ENCODE assay signal across 31 cellular contexts in genomic region chr7:149546331-149546730, GRCh38.
"Had no signal": no experiment of that assay in that cellular context is flagged by ENCODE, and none has a peak within 500 bp of the region (broad histone marks: within the 10 kb centered on the region; RNA-seq: fewer than 3 reads in every experiment).

No MANE protein-coding gene starts in this region.

- H3K27me3 ChIP-seq: adrenal gland, body of pancreas, colonic mucosa, esophagus squamous epithelium, gastroesophageal sphincter, heart right ventricle had no signal

- H3K9me3 ChIP-seq: body of pancreas, colonic mucosa, gastroesophageal sphincter had no signal

- DNase-seq: activated CD4-positive, alpha-beta memory T cell treated with anti-CD3 and anti-CD28 coated beads, Interleukin-2, amount 10 ng/mL, durations not matched to agents 7 days and 5 days; activated CD4-positive, alpha-beta T cell treated with anti-CD3 and anti-CD28 coated beads for 1 hour; activated CD4-positive, alpha-beta T cell treated with anti-CD3 and anti-CD28 coated beads for 4 hours; activated CD4-positive, alpha-beta T cell treated with anti-CD3 and anti-CD28 coated beads, Interleukin-2, amount 10 ng/mL, durations not matched to agents 7 days and 5 days; activated CD4-positive, alpha-beta T cell treated with anti-CD3 and anti-CD28 coated beads, Interleukin-2, amount 50 U/mL, for 4 hours; activated CD8-positive, alpha-beta memory T cell treated with anti-CD3 and anti-CD28 coated beads, Interleukin-2, amount 50 U/mL, for 48 hours; activated effector memory CD4-positive, alpha-beta T cell treated with anti-CD3 and anti-CD28 coated beads, Interleukin-2, amount 50 U/mL, for 16 hours; activated naive CD4-positive, alpha-beta T cell treated with anti-CD3 and anti-CD28 coated beads for 36 hours; activated naive CD8-positive, alpha-beta T cell treated with anti-CD3 and anti-CD28 coated beads for 36 hours; activated naive CD8-positive, alpha-beta T cell treated with anti-CD3 and anti-CD28 coated beads, Interleukin-2, amount 50 U/mL, for 24 hours; activated T-cell treated with anti-CD3 and anti-CD28 coated beads for 4 hours; activated T-cell treated with anti-CD3 and anti-CD28 coated beads, Interleukin-2, amount 50 U/mL, for 48 hours; adrenal gland; amygdala; aorta; body of pancreas; caudate nucleus; cerebellar nuclear complex; colonic mucosa; effector CD8-positive, alpha-beta T cell; esophagus squamous epithelium; foreskin melanocyte; heart right ventricle; T-helper 2 cell had no signal

- H3K9me3 Mint-ChIP-seq: activated naive CD4-positive, alpha-beta T cell treated with anti-CD3 and anti-CD28 coated beads, Interleukin-2, amount 50 U/mL, for 24 hours; activated naive CD8-positive, alpha-beta T cell treated with anti-CD3 and anti-CD28 coated beads, Interleukin-2, amount 50 U/mL, for 24 hours; activated T-helper 1 cell treated with anti-CD3 and anti-CD28 coated beads, Interleukin-12 subunit alpha, Interleukin-12 subunit beta, Interleukin-2, Interleukin-4 antibody, amounts not matched to agents 30 ng/mL and 10 ng/mL and 1 ng/mL, durations not matched to agents 14 hours and 24 hours and 36 hours had no signal

- H3K4me1 ChIP-seq: adrenal gland, body of pancreas, colonic mucosa, esophagus squamous epithelium, gastroesophageal sphincter, heart right ventricle had no signal

- H3K4me1 Mint-ChIP-seq: activated CD4-positive, alpha-beta memory T cell treated with anti-CD3 and anti-CD28 coated beads, Interleukin-2, amount 10 ng/mL, durations not matched to agents 7 days and 5 days; activated CD4-positive, alpha-beta T cell treated with anti-CD3 and anti-CD28 coated beads, Interleukin-2, amount 10 ng/mL, durations not matched to agents 7 days and 5 days had no signal

- H3K36me3 ChIP-seq: colonic mucosa had no signal

- FAIRE-seq: endometrium, endothelial cell of umbilical vein had no signal

- H3K27ac ChIP-seq: adrenal gland, body of pancreas, colonic mucosa, epithelial cell of prostate, esophagus squamous epithelium, gastroesophageal sphincter, heart right ventricle had no signal

- H3K4me3 Mint-ChIP-seq: activated CD4-positive, alpha-beta memory T cell treated with anti-CD3 and anti-CD28 coated beads, Interleukin-2, amount 10 ng/mL, durations not matched to agents 7 days and 5 days; activated CD4-positive, alpha-beta T cell treated with anti-CD3 and anti-CD28 coated beads, Interleukin-2, amount 10 ng/mL, durations not matched to agents 7 days and 5 days; activated naive CD4-positive, alpha-beta T cell treated with anti-CD3 and anti-CD28 coated beads for 36 hours; activated naive CD4-positive, alpha-beta T cell treated with anti-CD3 and anti-CD28 coated beads, Interleukin-2, amount 50 U/mL, for 24 hours; activated naive CD8-positive, alpha-beta T cell treated with anti-CD3 and anti-CD28 coated beads for 36 hours; activated naive CD8-positive, alpha-beta T cell treated with anti-CD3 and anti-CD28 coated beads, Interleukin-2, amount 50 U/mL, for 24 hours; activated T-helper 1 cell treated with anti-CD3 and anti-CD28 coated beads, Interleukin-12 subunit alpha, Interleukin-12 subunit beta, Interleukin-2, Interleukin-4 antibody, amounts not matched to agents 30 ng/mL and 10 ng/mL and 1 ng/mL, durations not matched to agents 14 hours and 24 hours and 36 hours had no signal

- H3K27me3 Mint-ChIP-seq: activated CD4-positive, alpha-beta memory T cell treated with anti-CD3 and anti-CD28 coated beads, Interleukin-2, amount 10 ng/mL, durations not matched to agents 7 days and 5 days; activated CD4-positive, alpha-beta T cell treated with anti-CD3 and anti-CD28 coated beads, Interleukin-2, amount 10 ng/mL, durations not matched to agents 7 days and 5 days; activated naive CD4-positive, alpha-beta T cell treated with anti-CD3 and anti-CD28 coated beads, Interleukin-2, amount 50 U/mL, for 24 hours; activated naive CD8-positive, alpha-beta T cell treated with anti-CD3 and anti-CD28 coated beads for 36 hours; activated naive CD8-positive, alpha-beta T cell treated with anti-CD3 and anti-CD28 coated beads, Interleukin-2, amount 50 U/mL, for 24 hours had no signal

- H3K4me3 ChIP-seq: adrenal gland, body of pancreas, colonic mucosa, esophagus squamous epithelium, gastroesophageal sphincter, heart right ventricle had no signal

- H3K27ac Mint-ChIP-seq: activated CD4-positive, alpha-beta memory T cell treated with anti-CD3 and anti-CD28 coated beads, Interleukin-2, amount 10 ng/mL, durations not matched to agents 7 days and 5 days; activated naive CD4-positive, alpha-beta T cell treated with anti-CD3 and anti-CD28 coated beads for 36 hours; activated naive CD4-positive, alpha-beta T cell treated with anti-CD3 and anti-CD28 coated beads, Interleukin-2, amount 50 U/mL, for 24 hours; activated naive CD8-positive, alpha-beta T cell treated with anti-CD3 and anti-CD28 coated beads for 36 hours; activated naive CD8-positive, alpha-beta T cell treated with anti-CD3 and anti-CD28 coated beads, Interleukin-2, amount 50 U/mL, for 24 hours; activated T-helper 1 cell treated with anti-CD3 and anti-CD28 coated beads, Interleukin-12 subunit alpha, Interleukin-12 subunit beta, Interleukin-2, Interleukin-4 antibody, amounts not matched to agents 30 ng/mL and 10 ng/mL and 1 ng/mL, durations not matched to agents 14 hours and 24 hours and 36 hours; activated T-helper 2 cell treated with anti-CD3 and anti-CD28 coated beads, Interferon-gamma antibody, Interleukin-2, Interleukin-4, amounts not matched to agents 10 μg/mL and 5 μg/mL and 100 μg/mL, durations not matched to agents 14 hours and 24 hours and 36 hours had no signal

- ATAC-seq: activated naive CD8-positive, alpha-beta T cell treated with anti-CD3 and anti-CD28 coated beads, Interleukin-2, amount 50 U/mL, for 24 hours; body of pancreas; gastroesophageal sphincter had no signal
